Comparison of ENCODE assay signal across 35 cellular contexts in the genomic region with DNA sequence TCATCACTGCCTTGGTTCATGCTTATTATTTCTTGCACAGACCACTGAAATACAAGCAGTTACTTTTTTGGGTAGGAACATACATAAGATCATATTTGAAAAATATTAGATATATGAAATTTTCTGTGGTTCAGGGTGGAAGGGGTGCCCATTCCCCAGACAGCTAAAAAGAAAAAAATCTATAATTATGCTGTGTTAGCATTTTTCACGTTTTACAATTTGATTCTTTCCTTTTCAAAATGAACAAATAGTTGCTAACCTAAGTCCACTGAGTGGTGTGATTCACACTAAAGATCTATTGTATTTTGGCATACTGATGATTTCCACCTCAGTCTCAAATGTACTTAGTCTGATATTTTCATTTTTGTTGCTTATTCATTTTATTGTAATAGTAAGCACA.
"Had no signal": no experiment of that assay in that cellular context is flagged by ENCODE, and none has a peak within 500 bp of the region (broad histone marks: within the 10 kb centered on the region; RNA-seq: fewer than 3 reads in every experiment).

No MANE protein-coding gene starts in this region.

- H3K27ac ChIP-seq: adrenal gland, body of pancreas, brain microvascular endothelial cell, cardiac muscle cell, VCaP had no signal

- DNase-seq: activated B cell treated with CpG ODN at 0.5 μM for 24 hours; activated CD4-positive, alpha-beta memory T cell treated with anti-CD3 and anti-CD28 coated beads for 36 hours; activated CD4-positive, alpha-beta T cell treated with anti-CD3 and anti-CD28 coated beads for 4 hours; activated CD4-positive, alpha-beta T cell treated with anti-CD3 and anti-CD28 coated beads, Interleukin-2, amount 10 ng/mL, durations not matched to agents 24 days and 14 days; activated CD4-positive, alpha-beta T cell treated with anti-CD3 and anti-CD28 coated beads, Interleukin-2, amount 50 U/mL, for 1 hour; activated CD4-positive, alpha-beta T cell treated with anti-CD3 and anti-CD28 coated beads, Interleukin-2, amount 50 U/mL, for 4 hours; activated CD4-positive, CD25-positive, alpha-beta regulatory T cell treated with anti-CD3 and anti-CD28 coated beads, Interleukin-2, amount 50 U/mL, for 72 hours; activated CD8-positive, alpha-beta memory T cell treated with anti-CD3 and anti-CD28 coated beads, Interleukin-2, amount 50 U/mL, for 4 hours; activated CD8-positive, alpha-beta T cell treated with anti-CD3 and anti-CD28 coated beads for 36 hours; activated effector memory CD4-positive, alpha-beta T cell treated with anti-CD3 and anti-CD28 coated beads, Interleukin-2, amount 50 U/mL, for 16 hours; activated gamma-delta T cell treated with Interleukin-2 at 50 U/mL for 16 hours; activated naive CD4-positive, alpha-beta T cell; activated naive CD4-positive, alpha-beta T cell treated with anti-CD3 and anti-CD28 coated beads for 36 hours; activated naive CD4-positive, alpha-beta T cell treated with anti-CD3 and anti-CD28 coated beads, Interleukin-2, amount 50 U/mL, for 16 hours; activated naive CD8-positive, alpha-beta T cell treated with anti-CD3 and anti-CD28 coated beads for 36 hours; activated T-cell treated with anti-CD3 and anti-CD28 coated beads for 4 hours; activated T-cell treated with anti-CD3 and anti-CD28 coated beads, Interleukin-2, amount 50 U/mL, for 1 hour; activated T-cell treated with anti-CD3 and anti-CD28 coated beads, Interleukin-2, amount 50 U/mL, for 4 hours; activated T-cell treated with anti-CD3 and anti-CD28 coated beads, Interleukin-2, amount 50 U/mL, for 72 hours; adrenal gland; amniotic stem cell; aorta; body of pancreas; brain microvascular endothelial cell; caudate nucleus; T-helper 2 cell; T-helper 9 cell had no signal

- H3K36me3 ChIP-seq: cardiac muscle cell had no signal

- H3K27me3 ChIP-seq: adrenal gland, body of pancreas, brain microvascular endothelial cell, cardiac muscle cell had no signal

- H3K4me3 ChIP-seq: adrenal gland, body of pancreas, cardiac muscle cell had no signal

- H3K4me1 ChIP-seq: adrenal gland, body of pancreas had no signal

- FAIRE-seq: astrocyte, bronchial epithelial cell, colon, TTC549 had no signal

- ATAC-seq: activated CD8-positive, alpha-beta T cell treated with anti-CD3 and anti-CD28 coated beads for 36 hours; activated naive CD4-positive, alpha-beta T cell treated with anti-CD3 and anti-CD28 coated beads, Interleukin-2, amount 50 U/mL, for 72 hours; activated T-cell treated with anti-CD3 and anti-CD28 coated beads, Interleukin-2, amount 50 U/mL, for 4 hours; activated T-cell treated with anti-CD3 and anti-CD28 coated beads, Interleukin-2, amount 50 U/mL, for 72 hours; activated T-helper 17 cell treated with anti-CD3 and anti-CD28 coated beads, Interleukin-2, amount 50 U/mL, for 72 hours; body of pancreas had no signal

- H3K9me3 ChIP-seq: adrenal gland, body of pancreas had no signal
